35 cellular contexts compared by ENCODE assay signal in genomic region chr4:155866177-155866576, GRCh38. TPM values are rescaled to one million over a fixed set of nuclear protein-coding genes. Genes with fewer than 3 reads are reported as not detected.
"Had no signal": no experiment of that assay in that cellular context is flagged by ENCODE, and none has a peak within 500 bp of the region (broad histone marks: within the 10 kb centered on the region; RNA-seq: fewer than 3 reads in every experiment).

A gene with protein sequence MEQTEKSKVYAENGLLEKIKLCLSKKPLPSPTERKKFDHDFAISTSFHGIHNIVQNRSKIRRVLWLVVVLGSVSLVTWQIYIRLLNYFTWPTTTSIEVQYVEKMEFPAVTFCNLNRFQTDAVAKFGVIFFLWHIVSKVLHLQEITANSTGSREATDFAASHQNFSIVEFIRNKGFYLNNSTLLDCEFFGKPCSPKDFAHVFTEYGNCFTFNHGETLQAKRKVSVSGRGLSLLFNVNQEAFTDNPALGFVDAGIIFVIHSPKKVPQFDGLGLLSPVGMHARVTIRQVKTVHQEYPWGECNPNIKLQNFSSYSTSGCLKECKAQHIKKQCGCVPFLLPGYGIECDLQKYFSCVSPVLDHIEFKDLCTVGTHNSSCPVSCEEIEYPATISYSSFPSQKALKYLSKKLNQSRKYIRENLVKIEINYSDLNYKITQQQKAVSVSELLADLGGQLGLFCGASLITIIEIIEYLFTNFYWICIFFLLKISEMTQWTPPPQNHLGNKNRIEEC (minus strand): TSS chr4:155866277. CDS start chr4:155866226, 51 bp downstream.

- H3K4me1 ChIP-seq: ascending aorta had no signal

- ATAC-seq: activated CD4-positive, alpha-beta T cell treated with anti-CD3 and anti-CD28 coated beads for 36 hours; activated CD4-positive, CD25-positive, alpha-beta regulatory T cell treated with anti-CD3 and anti-CD28 coated beads, Interleukin-2, amount 50 U/mL, for 24 hours; activated CD8-positive, alpha-beta memory T cell treated with anti-CD3 and anti-CD28 coated beads, Interleukin-2, amount 10 ng/mL, durations not matched to agents 7 days and 5 days; activated CD8-positive, alpha-beta T cell treated with anti-CD3 and anti-CD28 coated beads, Interleukin-2, amount 10 ng/mL, durations not matched to agents 7 days and 5 days; activated naive CD8-positive, alpha-beta T cell treated with anti-CD3 and anti-CD28 coated beads, Interleukin-2, amount 50 U/mL, for 24 hours; WTC11 had no signal

- H3K9me3 ChIP-seq: ascending aorta had no signal

- H3K4me3 ChIP-seq: ascending aorta, cardiac muscle cell had no signal

- DNase-seq: activated CD4-positive, alpha-beta memory T cell treated with anti-CD3 and anti-CD28 coated beads, Interleukin-2, amount 10 ng/mL, durations not matched to agents 7 days and 5 days; activated CD4-positive, alpha-beta T cell treated with anti-CD3 and anti-CD28 coated beads for 1 hour; activated CD4-positive, alpha-beta T cell treated with anti-CD3 and anti-CD28 coated beads for 36 hours; activated CD4-positive, alpha-beta T cell treated with anti-CD3 and anti-CD28 coated beads for 48 hours; activated CD4-positive, alpha-beta T cell treated with anti-CD3 and anti-CD28 coated beads, Interleukin-2, amount 10 ng/mL, durations not matched to agents 7 days and 5 days; activated CD4-positive, alpha-beta T cell treated with anti-CD3 and anti-CD28 coated beads, Interleukin-2, amount 50 U/mL, for 48 hours; activated CD4-positive, CD25-positive, alpha-beta regulatory T cell; activated CD8-positive, alpha-beta memory T cell treated with anti-CD3 and anti-CD28 coated beads for 24 hours; activated CD8-positive, alpha-beta memory T cell treated with anti-CD3 and anti-CD28 coated beads, Interleukin-2, amount 10 ng/mL, durations not matched to agents 7 days and 5 days; activated CD8-positive, alpha-beta memory T cell treated with anti-CD3 and anti-CD28 coated beads, Interleukin-2, amount 50 U/mL, for 48 hours; activated CD8-positive, alpha-beta T cell treated with anti-CD3 and anti-CD28 coated beads, Interleukin-2, amount 10 ng/mL, durations not matched to agents 7 days and 5 days; activated effector memory CD4-positive, alpha-beta T cell treated with Interleukin-2 at 50 U/mL for 16 hours; activated gamma-delta T cell; activated naive CD4-positive, alpha-beta T cell treated with anti-CD3 and anti-CD28 coated beads, Interleukin-2, amount 10 ng/mL, durations not matched to agents 7 days and 5 days; activated naive CD4-positive, alpha-beta T cell treated with Interleukin-2 at 50 U/mL for 16 hours; activated naive CD8-positive, alpha-beta T cell treated with anti-CD3 and anti-CD28 coated beads, Interleukin-2, amount 10 ng/mL, durations not matched to agents 7 days and 5 days; activated naive CD8-positive, alpha-beta T cell treated with anti-CD3 and anti-CD28 coated beads, Interleukin-2, amount 50 U/mL, for 24 hours; activated T-cell treated with anti-CD3 and anti-CD28 coated beads, Interleukin-2, amount 50 U/mL, for 24 hours; activated T-cell treated with anti-CD3 and anti-CD28 coated beads, Interleukin-2, amount 50 U/mL, for 48 hours; amygdala; anterior cingulate cortex; caudate nucleus; cerebellar nuclear complex; T-helper 1 cell; T-helper 2 cell; T-helper 9 cell; WERI-Rb-1 had no signal

- H3K36me3 ChIP-seq: ascending aorta, cardiac muscle cell, WERI-Rb-1 had no signal

- H3K27me3 ChIP-seq: ascending aorta, cardiac muscle cell had no signal

- H3K27ac ChIP-seq: ascending aorta, cardiac muscle cell, WERI-Rb-1 had no signal

RNA-seq across cellular contexts. Expression of the gene that starts here (rescaled TPM):
- total RNA-seq: activated CD4-positive, alpha-beta memory T cell treated with anti-CD3 and anti-CD28 coated beads, Interleukin-2, amount 10 ng/mL, durations not matched to agents 7 days and 5 days; activated CD4-positive, alpha-beta T cell treated with anti-CD3 and anti-CD28 coated beads for 36 hours; activated CD4-positive, alpha-beta T cell treated with anti-CD3 and anti-CD28 coated beads, Interleukin-2, amount 10 ng/mL, durations not matched to agents 7 days and 5 days; activated CD8-positive, alpha-beta memory T cell treated with anti-CD3 and anti-CD28 coated beads, Interleukin-2, amount 10 ng/mL, durations not matched to agents 7 days and 5 days; activated CD8-positive, alpha-beta T cell treated with anti-CD3 and anti-CD28 coated beads, Interleukin-2, amount 10 ng/mL, durations not matched to agents 7 days and 5 days; activated naive CD8-positive, alpha-beta T cell treated with anti-CD3 and anti-CD28 coated beads, Interleukin-2, amount 10 ng/mL, durations not matched to agents 7 days and 5 days; activated T-helper 2 cell treated with anti-CD3 and anti-CD28 coated beads, Interferon-gamma antibody, Interleukin-2, Interleukin-4, amounts not matched to agents 10 μg/mL and 5 μg/mL and 100 μg/mL, durations not matched to agents 14 hours and 24 hours and 36 hours; ascending aorta; bronchial epithelial cell; cardiac muscle cell; chondrocyte; WTC11 had no signal
- polyA plus RNA-seq: adipose tissue, cardiac muscle cell had no signal
